In the genomic region with DNA sequence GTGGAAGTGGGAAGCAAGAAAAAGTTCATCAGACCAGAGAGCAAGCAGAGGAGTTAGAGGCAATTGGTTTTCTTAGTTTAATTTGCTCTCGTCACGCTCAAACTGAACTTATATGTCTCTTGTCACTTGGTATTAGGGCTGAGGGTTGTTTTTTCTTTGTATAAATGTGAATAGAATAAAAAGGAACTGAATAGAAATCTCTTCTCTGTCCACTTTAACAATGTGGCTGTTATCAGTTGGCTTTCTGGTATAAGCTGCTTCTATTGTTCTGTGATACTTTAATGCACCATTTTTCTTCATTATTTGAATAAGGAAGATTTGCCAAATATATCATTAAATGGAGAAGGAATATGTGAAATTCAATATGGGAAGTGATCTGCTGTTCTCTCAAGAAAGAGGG, we compare ENCODE assay signal across 31 cellular contexts.
"Had no signal": no experiment of that assay in that cellular context is flagged by ENCODE, and none has a peak within 500 bp of the region (broad histone marks: within the 10 kb centered on the region; RNA-seq: fewer than 3 reads in every experiment).

No MANE protein-coding gene starts in this region.

- H3K9me3 ChIP-seq: adrenal gland, MG63 had no signal

- H3K4me3 ChIP-seq: adrenal gland, MG63, PC-9 had no signal

- H3K27me3 ChIP-seq: adrenal gland, MG63 had no signal

- H3K27ac ChIP-seq: adrenal gland, PC-9, RWPE1, VCaP had no signal

- H3K36me3 ChIP-seq: adrenal gland, MG63 had no signal

- DNase-seq: activated B cell treated with CpG ODN at 0.5 μM for 24 hours; activated CD4-positive, alpha-beta memory T cell treated with anti-CD3 and anti-CD28 coated beads for 36 hours; activated CD4-positive, alpha-beta T cell treated with anti-CD3 and anti-CD28 coated beads for 4 hours; activated CD4-positive, alpha-beta T cell treated with anti-CD3 and anti-CD28 coated beads, Interleukin-2, amount 50 U/mL, for 1 hour; activated CD4-positive, CD25-positive, alpha-beta regulatory T cell treated with anti-CD3 and anti-CD28 coated beads, Interleukin-2, amount 50 U/mL, for 72 hours; activated CD8-positive, alpha-beta memory T cell treated with anti-CD3 and anti-CD28 coated beads, Interleukin-2, amount 50 U/mL, for 4 hours; activated gamma-delta T cell treated with Interleukin-2 at 50 U/mL for 16 hours; activated naive CD4-positive, alpha-beta T cell treated with anti-CD3 and anti-CD28 coated beads for 36 hours; activated T-cell treated with anti-CD3 and anti-CD28 coated beads for 4 hours; activated T-cell treated with anti-CD3 and anti-CD28 coated beads, Interleukin-2, amount 50 U/mL, for 4 hours; adrenal gland; anterior cingulate cortex; Kasumi-1; KG1; MG63; NCI-H1092; NCI-H1436 treated with DMSO at 0.1 percent for 48 hours; NCI-H1694 treated with DMSO at 0.1 percent for 48 hours; NCI-H2029 treated with DMSO at 0.1 percent for 48 hours; NCI-H2107; NCI-H2171; NCI-H345; NCI-H524 treated with DMSO at 0.1 percent for 48 hours; PC-9; SIG-M5; SW 1271; T-helper 1 cell; T-helper 2 cell; T-helper 9 cell had no signal
